16 cellular contexts compared by ENCODE assay signal in the genomic region with DNA sequence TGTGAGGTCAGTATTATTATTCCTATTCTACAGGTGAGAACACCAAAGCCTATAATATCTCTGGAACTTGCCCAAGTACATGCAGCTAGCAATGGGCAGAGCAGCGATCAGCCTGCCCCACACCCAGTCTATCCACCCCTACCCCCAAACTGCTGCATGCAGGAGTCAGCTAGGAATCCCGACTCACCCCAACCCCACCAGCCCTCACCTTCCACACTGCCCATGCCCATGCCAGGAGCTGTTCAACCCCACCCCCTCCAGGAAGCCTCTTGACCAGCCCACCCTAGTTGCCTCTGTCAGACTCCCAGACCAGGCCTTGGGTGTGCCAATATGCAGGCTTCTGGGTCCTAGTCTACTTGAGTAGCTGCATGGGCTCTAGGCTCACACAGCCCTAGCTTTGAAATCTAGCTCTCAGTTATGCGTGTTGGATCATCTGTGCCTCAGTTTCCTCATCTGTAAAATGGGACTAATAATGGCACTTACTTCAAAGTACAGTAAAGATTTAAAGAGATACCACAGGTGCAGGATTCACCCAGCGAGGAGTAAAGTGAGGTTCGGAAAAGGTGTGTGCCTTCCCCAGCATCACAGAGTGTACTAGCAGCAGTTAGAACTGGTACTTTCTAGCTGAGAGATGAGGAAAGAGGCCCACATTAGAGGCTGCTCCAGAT.
DNase-seq lines count a peak whose midpoint lies in the region; ATAC-seq and TF ChIP-seq lines count a peak whose summit lies in the region.
"Had no signal": no experiment of that assay in that cellular context is flagged by ENCODE, and none has a peak within 500 bp of the region (broad histone marks: within the 10 kb centered on the region; RNA-seq: fewer than 3 reads in every experiment).

No MANE protein-coding gene starts in this region.

- H3K9me3 ChIP-seq in H9 (ENCODE audit: control insufficient read depth, low read depth, low read length) (no peaks in the 10 kb centered on the region), suprapubic skin (peaks cover 5% of the 10 kb centered on the region)

- H4K91ac ChIP-seq in H9 (ENCODE audit: insufficient read length, low read depth, low read length) = no peak overlapping the region

- H3K27me3 ChIP-seq in H9 (ENCODE audit: insufficient read depth, low read length) (no peaks in the 10 kb centered on the region), suprapubic skin (no peaks in the 10 kb centered on the region)
- H3K27me3 ChIP-seq: BLaER1, MG63, Peyer's patch had no signal

- H2AK5ac ChIP-seq in H9 (ENCODE audit: insufficient read length, low read length) = no peak overlapping the region

- no peak overlapping the region for H3K4me3 Mint-ChIP-seq in H9

- H3K36me3 ChIP-seq in suprapubic skin = no peaks in the 10 kb centered on the region
- H3K36me3 ChIP-seq: BLaER1, MG63, Peyer's patch had no signal

- TF ChIP-seq CTCF in H9 (conservative IDR thresholded peaks at IDR 0.05) (no peak), suprapubic skin (IDR thresholded peaks at IDR 0.05) (no peak)

- H3K18ac ChIP-seq in H9 (ENCODE audit: insufficient read length, low read depth, low read length) = no peak overlapping the region

- no peak overlapping the region for H2BK12ac ChIP-seq in H9 (ENCODE audit: insufficient read length, low read depth, low read length)

- H4K5ac ChIP-seq in H9 (ENCODE audit: insufficient read length, low read depth, low read length) = no peak overlapping the region

- no peak overlapping the region for H4K8ac ChIP-seq in H9 (replicated peaks; ENCODE audit: insufficient read length, low read depth, low read length)

- TF ChIP-seq EP300 in suprapubic skin (IDR thresholded peaks at IDR 0.05) = no peak

- H2BK15ac ChIP-seq in H9 (ENCODE audit: low read depth, low read length) = no peak overlapping the region

- H3K56ac ChIP-seq in H9 (ENCODE audit: insufficient read length, low read depth, low read length) = no peak overlapping the region

- no peak overlapping the region for H2BK5ac ChIP-seq in H9 (ENCODE audit: insufficient read length, low read length)

- no peak overlapping the region for H3K4ac ChIP-seq in H9 (ENCODE audit: low read depth, low read length)

- no peak overlapping the region for H3K9ac ChIP-seq in H9 (ENCODE audit: extremely low read depth, insufficient read length, low read length)
- H3K9ac ChIP-seq: BLaER1, KMS-11 had no signal

- no peaks in the 10 kb centered on the region for H4K20me1 ChIP-seq in H9 (ENCODE audit: control insufficient read depth, insufficient read depth, insufficient read length)
- H4K20me1 ChIP-seq: BLaER1 had no signal

- no peak for TF ChIP-seq POLR2A in suprapubic skin (IDR thresholded peaks at IDR 0.05)

- H3K23me2 ChIP-seq in H9 (ENCODE audit: insufficient read length, low read depth, low read length, poor library complexity, severe bottlenecking) = no peaks in the 10 kb centered on the region

- peak; percentile 13 for DNase-seq in activated CD4-positive, CD25-positive, alpha-beta regulatory T cell treated with anti-CD3 and anti-CD28 coated beads, Interleukin-2, amount 50 U/mL, for 72 hours
- DNase-seq in H9 (peak; percentile 21), left lobe of liver (ENCODE audit: low spot score) (peak; percentile 38), suprapubic skin (ENCODE audit: low spot score in 2 of 2) (peak; percentile 42 to 68), amygdala (lab: John Stamatoyannopoulos, UW) (no peak), NCI-H1092 treated with DMSO at 0.1 percent for 48 hours (lab: John Stamatoyannopoulos, UW) (no peak)
- no peak for DNase-seq in stimulated activated CD4-positive, alpha-beta T cell treated with anti-CD3 and anti-CD28 coated beads, Interleukin-1b, Interleukin-23, amount 100 ng/mL, for 48 hours
- DNase-seq: 8988T, MG63, NCI-H1105, NCI-H2171 treated with DMSO at 0.1 percent for 48 hours, NCI-H774 had no signal

- no peaks in the 10 kb centered on the region for H3K79me2 ChIP-seq in H9 (ENCODE audit: insufficient read depth, low read length)

- no peak overlapping the region for H3K23ac ChIP-seq in H9 (ENCODE audit: insufficient read length, low read depth, low read length)

- H2BK20ac ChIP-seq in H9 (ENCODE audit: low read depth, low read length, poor library complexity, severe bottlenecking) = no peak overlapping the region

- no peaks in the 10 kb centered on the region for H3K79me1 ChIP-seq in H9 (ENCODE audit: insufficient read depth, low read depth, low read length, poor library complexity, severe bottlenecking)

- H3K4me3 ChIP-seq in suprapubic skin = no peak overlapping the region
- H3K4me3 ChIP-seq: BLaER1, MG63, Peyer's patch had no signal

- no peak overlapping the region for H3K27ac Mint-ChIP-seq in H9

- H3K4me1 Mint-ChIP-seq in H9 = peaks cover 11 to 19% of the 10 kb centered on the region in 2 experiments

- ATAC-seq in activated CD4-positive, CD25-positive, alpha-beta regulatory T cell treated with anti-CD3 and anti-CD28 coated beads, Interleukin-2, amount 50 U/mL, for 24 hours = no peak
- no peak for ATAC-seq in left lobe of liver

- H3T11ph ChIP-seq in H9 (ENCODE audit: low read length) = no peak overlapping the region

- H3K27me3 Mint-ChIP-seq in H9 (ENCODE audit: low read depth) = no peaks in the 10 kb centered on the region

- H3K36me3 Mint-ChIP-seq in H9 (ENCODE audit: insufficient read depth in 1 of 3, low read depth in 3 of 3) = peaks cover 0 to 4% (median 0%) of the 10 kb centered on the region in 3 experiments; a peak in 2 of 7 replicates

- no peak overlapping the region for H3K4me2 ChIP-seq in H9 (ENCODE audit: insufficient read depth, insufficient read length, low read length)
- H3K4me2 ChIP-seq: BLaER1, KMS-11 had no signal

- no CpG with 5 or more reads among the region's 5 CpGs for WGBS in H9 (ENCODE audit: extremely low coverage, insufficient read length, low lambda C conversion rate)
- WGBS in suprapubic skin = 86% methylated on average over 5 of the region's 5 CpGs

- no peak overlapping the region for H2BK120ac ChIP-seq in H9 (ENCODE audit: low read depth, low read length, poor library complexity, severe bottlenecking)

- no peaks in the 10 kb centered on the region; the same call in 1 of the 2 replicates for H3K4me1 ChIP-seq in H9 (ENCODE audit: insufficient read depth, low read length)
- no peaks in the 10 kb centered on the region for H3K4me1 ChIP-seq in suprapubic skin
- H3K4me1 ChIP-seq: Peyer's patch had no signal

- H3K27ac ChIP-seq in H9 (ENCODE audit: insufficient read length, low read depth, low read length) = no peak overlapping the region
- no peak overlapping the region for H3K27ac ChIP-seq in suprapubic skin
- H3K27ac ChIP-seq: BLaER1, KMS-11, Peyer's patch had no signal

- peaks cover 0 to 3% of the 10 kb centered on the region in 2 experiments; a peak in 3 of 5 replicates for H3K9me3 Mint-ChIP-seq in H9

- H2AFZ ChIP-seq in H9 (ENCODE audit: low read length) = no peak overlapping the region

- H3K14ac ChIP-seq in H9 (ENCODE audit: insufficient read depth, low read length) = no peak overlapping the region

Comparison
In these comparisons a context has a peak if more than half of its experiments do, and no peak if none do; other contexts are left out.
1. DNase-seq: peak in activated CD4-positive, CD25-positive, alpha-beta regulatory T cell treated with anti-CD3 and anti-CD28 coated beads, Interleukin-2, amount 50 U/mL, for 72 hours (single experiment), H9 (single experiment), left lobe of liver (single experiment) and suprapubic skin (2 of 2); none in amygdala (0 of 56), NCI-H1092 treated with DMSO at 0.1 percent for 48 hours (single experiment) and stimulated activated CD4-positive, alpha-beta T cell treated with anti-CD3 and anti-CD28 coated beads, Interleukin-1b, Interleukin-23, amount 100 ng/mL, for 48 hours (single experiment).